In the genomic region with DNA sequence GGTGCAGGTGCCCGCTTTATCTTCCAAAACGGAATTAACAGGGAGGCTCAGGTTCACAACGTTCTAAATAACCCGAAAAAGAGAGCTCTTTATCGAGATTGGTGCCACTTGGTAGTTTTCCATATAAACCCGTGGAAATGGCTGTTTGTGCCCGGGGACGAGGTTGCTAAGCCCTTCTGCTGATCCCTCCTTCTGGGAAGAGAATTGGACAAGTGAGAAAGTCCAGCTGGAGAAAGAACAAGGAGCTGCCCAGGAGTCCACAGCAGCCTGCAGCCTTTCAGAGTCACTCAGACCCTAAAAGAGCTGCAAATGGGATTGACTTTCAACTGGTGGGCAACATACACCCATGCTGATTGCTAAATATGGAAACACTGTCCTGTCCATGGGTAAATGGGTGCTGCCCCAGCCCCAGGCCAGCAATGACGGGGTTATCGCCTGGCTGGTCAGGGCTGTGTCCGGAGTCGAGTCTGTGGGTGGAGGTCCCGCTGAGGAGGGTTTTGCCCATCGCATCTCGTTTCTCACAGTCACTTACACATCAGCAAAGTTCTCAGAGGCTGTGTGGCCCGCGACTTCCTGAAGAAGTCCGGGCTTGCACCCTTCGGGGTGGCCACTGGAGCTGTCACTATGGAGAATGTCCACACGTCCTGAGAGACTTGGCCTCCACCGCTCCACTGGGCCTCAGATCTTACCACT, we compare ENCODE assay signal across 1 cellular context.
TF ChIP-seq lines count a peak whose summit lies in the region.

No MANE protein-coding gene starts in this region.

TF ChIP-seq in GM23338, 12 proteins besides CTCF, POLR2A, EP300 and RAD21 (continued from another document):
- no peak for TF ChIP-seq POLR2AphosphoS5 (IDR thresholded peaks at IDR 0.05; ENCODE audit: low read depth)
- TF ChIP-seq EZH2phosphoT487 (IDR thresholded peaks at IDR 0.05; ENCODE audit: unreplicated experiment), result no peak
- TF ChIP-seq JUNB (IDR thresholded peaks at IDR 0.05; ENCODE audit: unreplicated experiment), result no peak
